In genomic region chr1:171754971-171755370, GRCh38 we compare ENCODE assay signal across 1 cellular context.
TF ChIP-seq lines count a peak whose summit lies in the region.

No MANE protein-coding gene starts in this region.

TF ChIP-seq in H1, 55 proteins besides CTCF, POLR2A, EP300 and RAD21:
- no peak for TF ChIP-seq BCL11A (IDR thresholded peaks at IDR 0.05; ENCODE audit: low read depth in 2 of 2, low read length in 2 of 2)
- no peak for TF ChIP-seq ATF2 (IDR thresholded peaks at IDR 0.05; ENCODE audit: low read length)
- no peak for TF ChIP-seq CBX8 (IDR thresholded peaks at IDR 0.05; ENCODE audit: borderline replicate concordance, low read depth, low read length)
- no peak for TF ChIP-seq KDM4A (IDR thresholded peaks at IDR 0.05; ENCODE audit: low read depth, low read length, severe bottlenecking)
- no peak for TF ChIP-seq RXRA (IDR thresholded peaks at IDR 0.05; ENCODE audit: insufficient read depth, low read depth, low read length)
- no peak for TF ChIP-seq RBBP5 (IDR thresholded peaks at IDR 0.05; ENCODE audit: borderline replicate concordance, low read depth, low read length)
